In genomic region chr16:5633845-5634440, GRCh38 we compare ENCODE assay signal across 8 cellular contexts.
DNase-seq lines count a peak whose midpoint lies in the region; ATAC-seq and TF ChIP-seq lines count a peak whose summit lies in the region.

No MANE protein-coding gene starts in this region.

- H3K9me2 ChIP-seq in Karpas-422 (replicated peaks; ENCODE audit: insufficient read depth, low read length) = no peaks in the 10 kb centered on the region

- H3K4me2 ChIP-seq in Karpas-422 (ENCODE audit: low read depth, low read length, poor library complexity, severe bottlenecking) = no peak overlapping the region

- H3K4me3 ChIP-seq in GM06990 (replicated peaks; ENCODE audit: low read depth, low read length) = no peak overlapping the region
- no peak overlapping the region for H3K4me3 ChIP-seq in Karpas-422 (ENCODE audit: low read length)
- H3K4me3 ChIP-seq in adipocyte (ENCODE audit: low read length) = no peak overlapping the region

- ATAC-seq in T-helper 17 cell (no peak), HG02938 (IDR thresholded peaks at IDR 0.05; ENCODE audit: unreplicated experiment) (no peak)

- H3K4me1 ChIP-seq in Karpas-422 (ENCODE audit: low read length) (no peaks in the 10 kb centered on the region), adipocyte (ENCODE audit: control insufficient read depth, insufficient read depth, low read length) (no peaks in the 10 kb centered on the region)

- H3K36me3 Mint-ChIP-seq in T-helper 17 cell (ENCODE audit: low read depth) = no peaks in the 10 kb centered on the region

- no peak overlapping the region for H2AFZ ChIP-seq in Karpas-422 (ENCODE audit: low read length)

- H3K27me3 Mint-ChIP-seq in T-helper 17 cell = no peaks in the 10 kb centered on the region

- H3K9ac ChIP-seq in Karpas-422 (ENCODE audit: low read length) (no peak overlapping the region), adipocyte (ENCODE audit: low read length) (no peak overlapping the region)

- no peak overlapping the region for H3K27ac ChIP-seq in Karpas-422 (ENCODE audit: low read length)

- H3K27me3 ChIP-seq in GM06990 (replicated peaks; ENCODE audit: control insufficient read depth, insufficient read depth, low read length) (no peaks in the 10 kb centered on the region), Karpas-422 (ENCODE audit: low read length) (no peaks in the 10 kb centered on the region), adipocyte (replicated peaks; ENCODE audit: control insufficient read depth, insufficient read depth, low read length) (no peaks in the 10 kb centered on the region)

- no peaks in the 10 kb centered on the region for H3K4me1 Mint-ChIP-seq in T-helper 17 cell

- peak; percentile 53 for TF ChIP-seq CTCF in GM06990 (IDR thresholded peaks at IDR 0.05; ENCODE audit: insufficient read depth, low read length, poor library complexity, severe bottlenecking)

- no peaks in the 10 kb centered on the region for H4K20me1 ChIP-seq in Karpas-422 (ENCODE audit: insufficient read depth, low read depth, low read length)

- no peak overlapping the region for H3K27ac Mint-ChIP-seq in T-helper 17 cell

- no peak for DNase-seq in GM06990 (ENCODE audit: extremely low read depth, insufficient read length)
- DNase-seq in Karpas-422 = peak; percentile 82
- DNase-seq in adipocyte (ENCODE audit: low read depth) = peak; percentile 28
- DNase-seq in medulla oblongata (ENCODE audit: extremely low spot score) = peak; percentile 34
- no peak for DNase-seq in T-helper 17 cell
- no peak for DNase-seq in hypothalamus (lab: John Stamatoyannopoulos, UW)
- DNase-seq in cortex of kidney (lab: John Stamatoyannopoulos, UW) = no peak

- H3K36me3 ChIP-seq in GM06990 (ENCODE audit: control insufficient read depth, insufficient read depth, low read length) (no peaks in the 10 kb centered on the region), Karpas-422 (ENCODE audit: insufficient read depth, low read length) (no peaks in the 10 kb centered on the region), adipocyte (ENCODE audit: control insufficient read depth, insufficient read depth, low read length, severe bottlenecking) (no peaks in the 10 kb centered on the region)

- H3K79me2 ChIP-seq in Karpas-422 (ENCODE audit: low read length) = no peaks in the 10 kb centered on the region

- no peak overlapping the region for H3K4me3 Mint-ChIP-seq in T-helper 17 cell

- no peaks in the 10 kb centered on the region for H3K9me3 ChIP-seq in Karpas-422 (ENCODE audit: low read length)
- no peaks in the 10 kb centered on the region for H3K9me3 ChIP-seq in adipocyte (ENCODE audit: control insufficient read depth, low read length)
- H3K9me3 ChIP-seq in T-helper 17 cell (ENCODE audit: control insufficient read depth, low read length, poor library complexity, severe bottlenecking) = no peaks in the 10 kb centered on the region

Comparison
In these comparisons a context has a peak if more than half of its experiments do, and no peak if none do; other contexts are left out.
1. DNase-seq: peak in Karpas-422 (single experiment), adipocyte (single experiment) and medulla oblongata (single experiment); none in GM06990 (single experiment), T-helper 17 cell (0 of 3), hypothalamus (0 of 51) and cortex of kidney (single experiment).